In genomic region chr17:63840591-63841349, GRCh38 we compare ENCODE assay signal across 8 cellular contexts. TPM values are rescaled to one million over a fixed set of nuclear protein-coding genes. Genes with fewer than 3 reads are reported as not detected.
DNase-seq lines count a peak whose midpoint lies in the region; ATAC-seq and TF ChIP-seq lines count a peak whose summit lies in the region.

No MANE protein-coding gene starts in this region.

- no peak for DNase-seq in activated CD4-positive, alpha-beta T cell treated with anti-CD3 and anti-CD28 coated beads, Interleukin-2, amount 10 ng/mL, durations not matched to agents 7 days and 5 days
- DNase-seq in activated CD4-positive, alpha-beta T cell treated with anti-CD3 and anti-CD28 coated beads for 48 hours: no peak
- DNase-seq in astrocyte of the spinal cord (ENCODE audit: low read depth, low spot score) (no peak), HT-29 (ENCODE audit: low spot score) (no peak)

- no peaks in the 10 kb centered on the region for H3K27me3 Mint-ChIP-seq in activated CD4-positive, alpha-beta T cell treated with anti-CD3 and anti-CD28 coated beads, Interleukin-2, amount 10 ng/mL, durations not matched to agents 7 days and 5 days

- in situ Hi-C loops in astrocyte of the spinal cord (cut with HindIII; ENCODE audit: low sequenced_read_pairs): no loop called here

- TF ChIP-seq CTCF in astrocyte of the spinal cord (IDR thresholded peaks at IDR 0.05; ENCODE audit: low read depth, low read length): no peak
- no peak for TF ChIP-seq CTCF in liver (IDR thresholded peaks at IDR 0.05; ENCODE audit: low read depth, low read length, missing input control)

- H3K36me3 Mint-ChIP-seq in activated CD4-positive, alpha-beta T cell treated with anti-CD3 and anti-CD28 coated beads, Interleukin-2, amount 10 ng/mL, durations not matched to agents 7 days and 5 days (ENCODE audit: low read depth): peaks cover 15% of the 10 kb centered on the region

- POLR2A ChIA-PET in activated CD4-positive, alpha-beta T cell treated with anti-CD3 and anti-CD28 coated beads, Interleukin-2, amount 10 ng/mL, durations not matched to agents 7 days and 5 days (lab: Charles Lee): interaction anchor here (0.7 kb wide), 1 partner anchor 98 kb away, joined by 3 read pairs; no protein-coding TSS in a partner anchor

- peak overlapping the region; percentile 88 for H3K27ac Mint-ChIP-seq in activated CD4-positive, alpha-beta T cell treated with anti-CD3 and anti-CD28 coated beads, Interleukin-2, amount 10 ng/mL, durations not matched to agents 7 days and 5 days

- H3K4me1 Mint-ChIP-seq in activated CD4-positive, alpha-beta T cell treated with anti-CD3 and anti-CD28 coated beads, Interleukin-2, amount 10 ng/mL, durations not matched to agents 7 days and 5 days: peaks cover 42% of the 10 kb centered on the region

- H3K27me3 ChIP-seq in liver (ENCODE audit: control insufficient read depth in 4 of 4, insufficient read depth in 4 of 4, low read length in 3 of 4) (no peaks in the 10 kb centered on the region), thymus (ENCODE audit: control insufficient read depth, insufficient read depth) (no peaks in the 10 kb centered on the region)

- H3K4me3 Mint-ChIP-seq in activated CD4-positive, alpha-beta T cell treated with anti-CD3 and anti-CD28 coated beads, Interleukin-2, amount 10 ng/mL, durations not matched to agents 7 days and 5 days: peak overlapping the region; percentile 83

- H3K9me3 ChIP-seq in liver (ENCODE audit: control insufficient read depth in 4 of 4, low read length in 3 of 4): no peaks in the 10 kb centered on the region
- no peaks in the 10 kb centered on the region for H3K9me3 ChIP-seq in thymus (ENCODE audit: control insufficient read depth)

- H3K4me1 ChIP-seq in liver (ENCODE audit: control insufficient read depth in 4 of 4, insufficient read depth in 4 of 4, low read length in 3 of 4): peaks cover 26 to 48% (median 45%) of the 10 kb centered on the region in 4 donors
- H3K4me1 ChIP-seq in thymus (ENCODE audit: control insufficient read depth, insufficient read depth, low read length): peaks cover 23% of the 10 kb centered on the region

- H3K9ac ChIP-seq in liver (ENCODE audit: low read depth in 1 of 2, low read length in 2 of 2): peak overlapping the region; percentile 54 to 85

- CTCF ChIA-PET in activated CD4-positive, alpha-beta T cell treated with anti-CD3 and anti-CD28 coated beads, Interleukin-2, amount 10 ng/mL, durations not matched to agents 7 days and 5 days (lab: Charles Lee): interaction anchor here (1.1 to 8.7 kb wide), 5 partner anchors 7 to 54 kb away, joined by 3 to 47 read pairs (median 6); no protein-coding TSS in a partner anchor

- ATAC-seq in GM18909 (IDR thresholded peaks at IDR 0.05; ENCODE audit: poor library complexity, unreplicated experiment) (no peak), GM21423 (IDR thresholded peaks at IDR 0.05; ENCODE audit: unreplicated experiment) (no peak)

- H3K4me3 ChIP-seq in astrocyte of the spinal cord (ENCODE audit: low read depth, low read length) (peak overlapping the region; percentile 87), liver (ENCODE audit: low read depth in 1 of 3, low read length in 3 of 3) (peak overlapping the region; percentile 61 to 74 (median 67)), thymus (ENCODE audit: low read length) (peak overlapping the region; percentile 89)

- no peaks in the 10 kb centered on the region for H3K9me3 Mint-ChIP-seq in activated CD4-positive, alpha-beta T cell treated with anti-CD3 and anti-CD28 coated beads, Interleukin-2, amount 10 ng/mL, durations not matched to agents 7 days and 5 days

- TF ChIP-seq RAD21 in liver (IDR thresholded peaks at IDR 0.05): no peak

- 72% methylated on average over 4 of the region's 4 CpGs for WGBS in liver
- 89% methylated on average over 4 of the region's 4 CpGs for WGBS in thymus

- H3K36me3 ChIP-seq in liver (ENCODE audit: control insufficient read depth in 4 of 4, insufficient read depth in 3 of 4, low read depth in 1 of 4, low read length in 3 of 4): peaks cover 0 to 12% (median 9%) of the 10 kb centered on the region in 4 donors
- H3K36me3 ChIP-seq in thymus (ENCODE audit: control insufficient read depth, insufficient read depth): peaks cover 19% of the 10 kb centered on the region

- peak overlapping the region; percentile 56 to 81 for H3K27ac ChIP-seq in liver (ENCODE audit: low read depth in 1 of 2, low read length in 2 of 2)
- no peak overlapping the region for H3K27ac ChIP-seq in thymus (ENCODE audit: low read depth)

TF ChIP-seq in liver, 16 proteins besides CTCF, POLR2A, EP300 and RAD21 (continues in another document):
- TF ChIP-seq NR2F2 (IDR thresholded peaks at IDR 0.05): no peak
- TF ChIP-seq JUND (IDR thresholded peaks at IDR 0.05): no peak
- TF ChIP-seq ZBTB33 (IDR thresholded peaks at IDR 0.05): no peak
- TF ChIP-seq ATF3 (IDR thresholded peaks at IDR 0.05): no peak
- TF ChIP-seq GABPA (IDR thresholded peaks at IDR 0.05 in 1 of 2, conservative IDR thresholded peaks at IDR 0.05 in 1 of 2): no peak
- TF ChIP-seq MAX (IDR thresholded peaks at IDR 0.05): no peak
- TF ChIP-seq HNF4G (IDR thresholded peaks at IDR 0.05): no peak
- TF ChIP-seq EGR1 (IDR thresholded peaks at IDR 0.05; ENCODE audit: low read depth in 2 of 2): no peak
- TF ChIP-seq FOXA1 (IDR thresholded peaks at IDR 0.05): no peak

RNA-seq across cellular contexts. Expression of gene SMARCD2, which starts 1.7 kb away (rescaled TPM):
- 100 to 1,000 TPM; 133 to 138 TPM for total RNA-seq in activated CD4-positive, alpha-beta T cell treated with anti-CD3 and anti-CD28 coated beads, Interleukin-2, amount 10 ng/mL, durations not matched to agents 7 days and 5 days
- total RNA-seq in liver: 10 to 100 TPM; 36.3 to 67.9 TPM
- polyA plus RNA-seq in liver: 10 to 100 TPM; 14.5 to 42.5 TPM
- 68.9 TPM for polyA plus RNA-seq in thymus
- total RNA-seq in HT-29 (2014; rRNA removed; shearing (Covaris generic)): 205 and 206 TPM in 2 replicates

RNA-seq across cellular contexts. Expression of gene FTSJ3, which starts 13.3 kb away (rescaled TPM):
- total RNA-seq in activated CD4-positive, alpha-beta T cell treated with anti-CD3 and anti-CD28 coated beads, Interleukin-2, amount 10 ng/mL, durations not matched to agents 7 days and 5 days: 10 to 100 TPM; 49.2 to 55.0 TPM
- total RNA-seq in liver: 10 to 100 TPM; 20.2 to 31.1 TPM
- polyA plus RNA-seq in liver: 10 to 100 TPM; 10.5 to 18.2 TPM
- polyA plus RNA-seq in thymus: 21.0 TPM
- total RNA-seq in HT-29 (2014; rRNA removed; shearing (Covaris generic)): 35.7 and 41.7 TPM in 2 replicates

RNA-seq across cellular contexts. Expression of gene PSMC5, which starts 13.5 kb away (rescaled TPM):
- 100 to 1,000 TPM; 119 to 155 TPM for total RNA-seq in activated CD4-positive, alpha-beta T cell treated with anti-CD3 and anti-CD28 coated beads, Interleukin-2, amount 10 ng/mL, durations not matched to agents 7 days and 5 days
- total RNA-seq in liver: 10 to 100 TPM; 51.0 to 57.1 TPM
- polyA plus RNA-seq in liver: 10 to 100 TPM; 87.3 to 87.4 TPM
- 179 TPM for polyA plus RNA-seq in thymus
- 56.3 and 65.3 TPM in 2 replicates for total RNA-seq in HT-29 (2014; rRNA removed; shearing (Covaris generic))

RNA-seq across cellular contexts. Expression of gene CSH2, which starts 32.7 kb away (rescaled TPM):
- not detected for total RNA-seq in activated CD4-positive, alpha-beta T cell treated with anti-CD3 and anti-CD28 coated beads, Interleukin-2, amount 10 ng/mL, durations not matched to agents 7 days and 5 days
- total RNA-seq in liver: not detected
- not detected for polyA plus RNA-seq in liver
- 11.2 TPM for polyA plus RNA-seq in thymus
- total RNA-seq in HT-29 (2014; rRNA removed; shearing (Covaris generic)): not detected in 2 replicates

RNA-seq across cellular contexts. Expression of gene GH2, which starts 41.0 kb away (rescaled TPM):
- not detected for total RNA-seq in activated CD4-positive, alpha-beta T cell treated with anti-CD3 and anti-CD28 coated beads, Interleukin-2, amount 10 ng/mL, durations not matched to agents 7 days and 5 days
- total RNA-seq in liver: not detected
- polyA plus RNA-seq in liver (not detected), thymus (1.2 TPM)
- not detected in 2 replicates for total RNA-seq in HT-29 (2014; rRNA removed; shearing (Covaris generic))
